Comparison of ENCODE assay signal across 11 cellular contexts in the genomic region with DNA sequence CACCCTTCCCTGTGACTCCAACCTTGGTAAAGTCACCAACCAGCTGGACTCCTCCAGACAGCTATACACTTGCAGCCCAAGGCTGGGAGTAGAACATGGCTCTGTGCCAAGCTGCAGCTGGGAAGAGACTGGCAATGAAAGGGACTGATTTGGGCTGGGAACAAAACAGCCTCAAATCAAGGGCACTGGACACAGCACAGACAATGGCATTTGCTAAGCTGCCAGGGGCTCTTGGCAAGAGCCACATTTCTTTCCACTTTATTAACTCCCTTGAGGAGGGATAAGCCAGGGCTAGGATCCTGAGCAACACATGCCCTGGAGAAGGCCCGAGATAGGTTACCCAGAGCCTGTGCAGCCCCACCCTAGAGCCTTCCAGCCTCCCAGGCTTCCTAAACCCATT. TPM values are rescaled to one million over a fixed set of nuclear protein-coding genes. Genes with fewer than 3 reads are reported as not detected.
DNase-seq lines count a peak whose midpoint lies in the region; ATAC-seq and TF ChIP-seq lines count a peak whose summit lies in the region.
"Had no signal": no experiment of that assay in that cellular context is flagged by ENCODE, and none has a peak within 500 bp of the region (broad histone marks: within the 10 kb centered on the region; RNA-seq: fewer than 3 reads in every experiment).

No MANE protein-coding gene starts in this region.

- CTCF ChIA-PET in Calu3 (lab: Charles Lee), result interaction anchor here (1.1 to 1.6 kb wide), 2 partner anchors 12 kb away, joined by 3 to 4 read pairs; partner anchors contain the start of gene SYT11

- H3K4me1 ChIP-seq in heart left ventricle, result peaks cover 0 to 25% (median 8%) of the 10 kb centered on the region in 12 donors

- H3K4me3 ChIP-seq in heart left ventricle, result no peak overlapping the region

- no peaks in the 10 kb centered on the region for H3K9me3 Mint-ChIP-seq in Calu3 (ENCODE audit: low read depth, unreplicated experiment)
- H3K9me3 Mint-ChIP-seq: activated T-helper 17 cell treated with anti-CD3 and anti-CD28 coated beads, Interleukin-2, amount 50 U/mL, for 72 hours; T-cell had no signal

- TF ChIP-seq CTCF in heart left ventricle (IDR thresholded peaks at IDR 0.05) (no peak), Calu3 (IDR thresholded peaks at IDR 0.05; ENCODE audit: unreplicated experiment) (no peak)

- no peak overlapping the region for H3K27ac Mint-ChIP-seq in Calu3 (ENCODE audit: unreplicated experiment)
- H3K27ac Mint-ChIP-seq: activated T-helper 17 cell treated with anti-CD3 and anti-CD28 coated beads, Interleukin-2, amount 50 U/mL, for 72 hours; T-cell had no signal

- no peaks in the 10 kb centered on the region for H3K9me3 ChIP-seq in heart left ventricle

- peak overlapping the region in 7 of 12 donors; percentile 11 to 62 (median 25) for H3K27ac ChIP-seq in heart left ventricle
- peak overlapping the region; percentile 80 for H3K27ac ChIP-seq in substantia nigra (ENCODE audit: low read depth, low read length, poor library complexity, severe bottlenecking)

- WGBS in heart left ventricle, 4 donors, result 20 to 35% (median 33%) methylated on average over 1 of the region's 1 CpG; no CpG with 5 or more reads in 1 of the 4 donors

- H3K36me3 ChIP-seq in heart left ventricle, result peaks cover 0 to 54% (median 12%) of the 10 kb centered on the region in 9 donors

- DNase-seq in NCI-H2081 treated with DMSO at 0.1 percent for 48 hours (lab: John Stamatoyannopoulos, UW), result peak; percentile 21
- peak in 55 of 56 donors; percentile 30 to 95 (median 87) for DNase-seq in amygdala (lab: John Stamatoyannopoulos, UW)
- DNase-seq in heart left ventricle, result peak; percentile 48 to 68 (median 66)
- DNase-seq in substantia nigra (lab: John Stamatoyannopoulos, UW), result peak in 48 of 49 donors; percentile 48 to 96 (median 86)
- DNase-seq in Calu3, result no peak
- DNase-seq: erythroblast, T-cell had no signal

- ATAC-seq in heart left ventricle (peak; percentile 70 to 88 (median 82)), HG02981 (IDR thresholded peaks at IDR 0.05; ENCODE audit: unreplicated experiment) (no peak), GM19023 (IDR thresholded peaks at IDR 0.05; ENCODE audit: unreplicated experiment) (no peak), GM19035 (IDR thresholded peaks at IDR 0.05; ENCODE audit: unreplicated experiment) (no peak)
- ATAC-seq: activated T-helper 17 cell treated with anti-CD3 and anti-CD28 coated beads, Interleukin-2, amount 50 U/mL, for 72 hours; T-cell had no signal

- H3K27me3 Mint-ChIP-seq in Calu3 (ENCODE audit: unreplicated experiment), result peaks cover 50% of the 10 kb centered on the region
- H3K27me3 Mint-ChIP-seq: activated T-helper 17 cell treated with anti-CD3 and anti-CD28 coated beads, Interleukin-2, amount 50 U/mL, for 72 hours; T-cell had no signal

- intact Hi-C loops in heart left ventricle (cut with DNase I), result no loop called here
- intact Hi-C loops in Calu3 (cut with micrococcal nuclease; ENCODE audit: unreplicated experiment), result no loop called here

- H3K36me3 Mint-ChIP-seq in Calu3 (ENCODE audit: insufficient read depth, unreplicated experiment), result peaks cover 3% of the 10 kb centered on the region

- H3K4me3 Mint-ChIP-seq in Calu3 (ENCODE audit: low read depth, unreplicated experiment), result no peak overlapping the region
- H3K4me3 Mint-ChIP-seq: activated T-helper 17 cell treated with anti-CD3 and anti-CD28 coated beads, Interleukin-2, amount 50 U/mL, for 72 hours; T-cell had no signal

- no peaks in the 10 kb centered on the region for H3K27me3 ChIP-seq in heart left ventricle

- no TSS peak for BruUV-seq in Calu3 (replicated peaks; lab: Mats Ljungman, UMichigan)

- no peak for TF ChIP-seq POLR2A in heart left ventricle (IDR thresholded peaks at IDR 0.05)

- H3K4me1 Mint-ChIP-seq in Calu3 (ENCODE audit: low read depth, unreplicated experiment), result no peaks in the 10 kb centered on the region
- H3K4me1 Mint-ChIP-seq: activated T-helper 17 cell treated with anti-CD3 and anti-CD28 coated beads, Interleukin-2, amount 50 U/mL, for 72 hours; T-cell had no signal

RNA-seq across cellular contexts. Expression of gene SYT11, which starts 12.0 kb away (rescaled TPM):
- total RNA-seq in heart left ventricle, result 10 to 100 TPM; 10.7 to 26.3 (median 16.0) TPM
- polyA plus RNA-seq in heart left ventricle, result 10 to 100 TPM in 1 of 2 donors, 1 to 10 TPM in 1; 2.2 to 15.1 TPM
- 0.98 and 1.0 TPM in 2 replicates for total RNA-seq in Calu3 (2022)

RNA-seq across cellular contexts. Expression of gene GON4L, which starts 14.4 kb away (rescaled TPM):
- total RNA-seq in heart left ventricle (10 to 100 TPM; 16.2 to 38.0 (median 23.4) TPM), Calu3 (2022) (64.7 and 67.1 TPM in 2 replicates)
- polyA plus RNA-seq in heart left ventricle, result 10 to 100 TPM; 10.9 to 15.8 TPM

RNA-seq across cellular contexts. Expression of gene RIT1, which starts 39.8 kb away (rescaled TPM):
- total RNA-seq in heart left ventricle, result 10 to 100 TPM; 15.1 to 33.3 (median 20.0) TPM
- 10 to 100 TPM in 1 of 2 donors, 1 to 10 TPM in 1; 8.1 to 20.1 TPM for polyA plus RNA-seq in heart left ventricle
- total RNA-seq in Calu3 (2022), result 34.4 and 34.7 TPM in 2 replicates

Comparison
In these comparisons a context has a peak if more than half of its experiments do, and no peak if none do; other contexts are left out.
1. ATAC-seq: peak in heart left ventricle (4 of 4); none in HG02981 (single experiment), GM19023 (single experiment) and GM19035 (single experiment).